Comparison of ENCODE assay signal across 16 cellular contexts in the genomic region with DNA sequence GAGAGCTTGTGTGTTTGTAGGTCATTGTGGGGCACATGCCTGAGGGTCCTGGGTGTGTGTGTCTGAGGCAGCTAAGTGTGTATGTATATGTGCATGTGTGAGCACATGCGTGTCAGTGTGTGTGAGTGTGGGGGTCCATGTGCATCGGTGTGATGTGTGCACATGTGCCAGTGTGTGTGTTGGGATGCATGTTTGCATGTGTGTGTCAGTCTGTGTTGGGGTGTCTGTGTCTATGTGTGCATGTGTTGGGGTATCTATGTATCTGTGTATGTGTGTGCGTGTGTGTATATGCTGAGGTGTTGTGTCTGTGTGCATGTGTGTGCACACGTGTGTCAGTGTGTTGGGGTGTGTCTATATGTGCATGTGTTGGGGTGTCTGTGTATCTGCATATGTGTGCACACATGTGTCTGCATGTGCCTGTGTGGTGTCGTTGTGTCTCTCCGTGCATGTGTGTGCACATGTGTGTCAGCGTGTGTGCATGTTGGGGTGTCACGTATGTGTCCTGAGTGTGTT. TPM values are rescaled to one million over a fixed set of nuclear protein-coding genes. Genes with fewer than 3 reads are reported as not detected.
DNase-seq lines count a peak whose midpoint lies in the region; ATAC-seq, FAIRE-seq and TF ChIP-seq lines count a peak whose summit lies in the region.
"Had no signal": no experiment of that assay in that cellular context is flagged by ENCODE, and none has a peak within 500 bp of the region (broad histone marks: within the 10 kb centered on the region; RNA-seq: fewer than 3 reads in every experiment).

No MANE protein-coding gene starts in this region.

- H2AFZ ChIP-seq in Karpas-422 (ENCODE audit: low read length) = no peak overlapping the region
- no peak overlapping the region for H2AFZ ChIP-seq in H1 (ENCODE audit: low read length)
- H2AFZ ChIP-seq in neural progenitor cell (replicated peaks) = no peak overlapping the region
- no peak overlapping the region for H2AFZ ChIP-seq in mesenchymal stem cell (ENCODE audit: low read depth, low read length)

- H3F3A ChIP-seq in neural progenitor cell (ENCODE audit: low read depth) = peaks cover 17% of the 10 kb centered on the region

- no peaks in the 10 kb centered on the region for H3K9me3 ChIP-seq in CD4-positive, alpha-beta memory T cell (ENCODE audit: control insufficient read depth in 1 of 2, low read length in 2 of 2)
- H3K9me3 ChIP-seq in Karpas-422 (ENCODE audit: low read length) (no peaks in the 10 kb centered on the region), H1 (ENCODE audit: insufficient read depth in 2 of 2, low read depth in 1 of 2, low read length in 1 of 2) (peaks cover 0 to 3% of the 10 kb centered on the region in 2 experiments; a peak in 1 of 4 replicates), neural progenitor cell (ENCODE audit: low read depth) (no peaks in the 10 kb centered on the region), mesenchymal stem cell (ENCODE audit: control insufficient read depth, low read length) (no peaks in the 10 kb centered on the region)
- H3K9me3 ChIP-seq: BE2C had no signal

- H3K4me3 ChIP-seq in CD4-positive, alpha-beta memory T cell (ENCODE audit: low read length in 2 of 2) = no peak overlapping the region
- H3K4me3 ChIP-seq in Karpas-422 (ENCODE audit: low read length) = no peak overlapping the region
- no peak overlapping the region for H3K4me3 ChIP-seq in H1 (ENCODE audit: extremely low read depth in 1 of 4, insufficient read depth in 2 of 4, low read depth in 3 of 4, low read length in 4 of 4)
- H3K4me3 ChIP-seq in neural progenitor cell = no peak overlapping the region
- no peak overlapping the region for H3K4me3 ChIP-seq in mesenchymal stem cell (ENCODE audit: insufficient read depth in 1 of 2, low read depth in 1 of 2, low read length in 2 of 2)

- H3K79me2 ChIP-seq in Karpas-422 (ENCODE audit: low read length) = no peaks in the 10 kb centered on the region
- no peaks in the 10 kb centered on the region for H3K79me2 ChIP-seq in H1 (ENCODE audit: control insufficient read depth in 1 of 2, insufficient read depth in 2 of 2, low read length in 2 of 2)
- H3K79me2 ChIP-seq in neural progenitor cell (ENCODE audit: low read depth) = no peaks in the 10 kb centered on the region

- no peak overlapping the region for H4K5ac ChIP-seq in H1 (ENCODE audit: insufficient read length, low read depth, low read length)

- H3K27ac ChIP-seq in CD4-positive, alpha-beta memory T cell (ENCODE audit: low read depth, low read length) = no peak overlapping the region
- H3K27ac ChIP-seq in Karpas-422 (ENCODE audit: low read length) (peak overlapping the region; percentile 92; the same call in 1 of the 2 replicates), H1 (ENCODE audit: low read depth, low read length) (no peak overlapping the region; the same call in 1 of the 2 replicates), neural progenitor cell (no peak overlapping the region), mesenchymal stem cell (ENCODE audit: low read length, poor library complexity, severe bottlenecking) (no peak overlapping the region)

- H3K9me3 Mint-ChIP-seq in CD4-positive, alpha-beta memory T cell = no peaks in the 10 kb centered on the region
- no peaks in the 10 kb centered on the region for H3K9me3 Mint-ChIP-seq in neural progenitor cell

- H3K4me1 ChIP-seq in CD4-positive, alpha-beta memory T cell (ENCODE audit: insufficient read depth, low read length) = peaks cover 5% of the 10 kb centered on the region
- H3K4me1 ChIP-seq in Karpas-422 (ENCODE audit: low read length) (peaks cover 45% of the 10 kb centered on the region), H1 (replicated peaks in 1 of 4; ENCODE audit: control insufficient read depth in 3 of 4, insufficient read depth in 4 of 4, low read length in 3 of 4) (peaks cover 0 to 11% (median 1%) of the 10 kb centered on the region in 4 experiments; a peak in 4 of 7 replicates), neural progenitor cell (peaks cover 10% of the 10 kb centered on the region), mesenchymal stem cell (ENCODE audit: control insufficient read depth, insufficient read depth, low read depth, low read length) (peaks cover 11% of the 10 kb centered on the region)
- H3K4me1 ChIP-seq: BE2C had no signal

- H3K4ac ChIP-seq in H1 (replicated peaks; ENCODE audit: insufficient read length, low read depth, low read length) (peak overlapping the region; percentile 12), mesenchymal stem cell (ENCODE audit: low read depth in 1 of 2, low read length in 2 of 2) (no peak overlapping the region)

- H3K18ac ChIP-seq in H1 (ENCODE audit: extremely low read depth, low read length) (peak overlapping the region; percentile 24; the same call in 1 of the 2 replicates), mesenchymal stem cell (ENCODE audit: low read depth in 1 of 2, low read length in 2 of 2) (no peak overlapping the region)

- H2BK15ac ChIP-seq in H1 (ENCODE audit: low read length) = peak overlapping the region; percentile 66; the same call in 1 of the 2 replicates
- H2BK15ac ChIP-seq in mesenchymal stem cell (ENCODE audit: low read depth, poor library complexity, severe bottlenecking) = no peak overlapping the region

- H3K27me3 Mint-ChIP-seq in CD4-positive, alpha-beta memory T cell = no peaks in the 10 kb centered on the region
- peaks cover 9% of the 10 kb centered on the region for H3K27me3 Mint-ChIP-seq in neural progenitor cell (ENCODE audit: insufficient read depth, low read depth)

- H4K8ac ChIP-seq in H1 (ENCODE audit: extremely low read depth, insufficient read depth, low read length) (no peak overlapping the region; the same call in 1 of the 2 replicates), mesenchymal stem cell (ENCODE audit: low read length) (no peak overlapping the region)

- intact Hi-C loops in CD4-positive, alpha-beta memory T cell (cut with micrococcal nuclease) = no loop called here

- TF ChIP-seq RAD21 in H1 (IDR thresholded peaks at IDR 0.05 in 1 of 2, conservative IDR thresholded peaks at IDR 0.05 in 1 of 2; ENCODE audit: low read depth in 2 of 2, low read length in 2 of 2) = no peak

- no peak for DNase-seq in CD4-positive, alpha-beta memory T cell
- DNase-seq in Karpas-422 = no peak
- no peak for DNase-seq in H1 (ENCODE audit: low read depth in 1 of 2, low spot score in 2 of 2)
- DNase-seq in neural progenitor cell (ENCODE audit: low spot score) = no peak
- DNase-seq in mesenchymal stem cell = no peak
- DNase-seq: BE2C, DMS 273 treated with DMSO at 0.1 percent for 48 hours, H7, NCI-H1048, NCI-H1694, NCI-H446 treated with DMSO at 0.1 percent for 48 hours, NCI-H774, SHP77 treated with DMSO at 0.1 percent for 48 hours had no signal

- H3K36me3 ChIP-seq in CD4-positive, alpha-beta memory T cell (ENCODE audit: insufficient read depth, low read length) = no peaks in the 10 kb centered on the region
- H3K36me3 ChIP-seq in Karpas-422 (ENCODE audit: insufficient read depth, low read length) (no peaks in the 10 kb centered on the region), H1 (ENCODE audit: control insufficient read depth in 2 of 4, insufficient read depth in 4 of 4, low read length in 3 of 4) (no peaks in the 10 kb centered on the region; a peak in 1 of 8 replicates), neural progenitor cell (no peaks in the 10 kb centered on the region), mesenchymal stem cell (ENCODE audit: control insufficient read depth in 1 of 2, insufficient read depth in 2 of 2, low read depth in 1 of 2, low read length in 2 of 2) (peaks cover 11 to 12% of the 10 kb centered on the region in 2 experiments)

- ATAC-seq in HG03135 (IDR thresholded peaks at IDR 0.05; ENCODE audit: unreplicated experiment) (no peak), GM18909 (IDR thresholded peaks at IDR 0.05; ENCODE audit: poor library complexity, unreplicated experiment) (no peak), GM19397 (IDR thresholded peaks at IDR 0.05; ENCODE audit: unreplicated experiment) (no peak)

- peaks cover 11% of the 10 kb centered on the region; the same call in 1 of the 2 replicates for H3K23me2 ChIP-seq in H1 (ENCODE audit: low read depth, low read length)

- peak overlapping the region; percentile 81; the same call in 1 of the 2 replicates for H2BK5ac ChIP-seq in H1 (ENCODE audit: low read depth, low read length)
- H2BK5ac ChIP-seq in mesenchymal stem cell (ENCODE audit: low read depth, low read length, poor library complexity, severe bottlenecking) = no peak overlapping the region

- H3K23ac ChIP-seq in H1 (ENCODE audit: insufficient read length) = no peak overlapping the region
- H3K23ac ChIP-seq in mesenchymal stem cell (ENCODE audit: low read length in 2 of 2) = no peak overlapping the region

- POLR2A ChIA-PET in CD4-positive, alpha-beta memory T cell (lab: Charles Lee; ENCODE audit: partially characterized antibody) = no interaction called here
- POLR2A ChIA-PET in H1 (lab: Charles Lee; ENCODE audit: partially characterized antibody) = interaction anchor here (0.9 to 1.7 kb wide), 4 partner anchors 10 to 18 kb away, joined by 3 to 5 read pairs (median 4); no protein-coding TSS in a partner anchor

- H2BK20ac ChIP-seq in H1 (ENCODE audit: low read length) = peak overlapping the region; percentile 62

- no peak for TF ChIP-seq EP300 in H1 (IDR thresholded peaks at IDR 0.05; ENCODE audit: borderline replicate concordance in 1 of 2, low read depth in 2 of 2, low read length in 2 of 2)

- no peak for FAIRE-seq in H1 (lab: Jason Lieb, UNC)

- TF ChIP-seq CTCF in H1 (IDR thresholded peaks at IDR 0.05; ENCODE audit: control extremely low read depth in 1 of 3, insufficient read depth in 1 of 3, low read depth in 1 of 3, low read length in 3 of 3) = no peak
- no peak for TF ChIP-seq CTCF in neural progenitor cell (IDR thresholded peaks at IDR 0.05)

- H4K20me1 ChIP-seq in Karpas-422 (ENCODE audit: insufficient read depth, low read depth, low read length) (no peaks in the 10 kb centered on the region), H1 (replicated peaks in 1 of 2; ENCODE audit: control insufficient read depth in 1 of 2, insufficient read depth in 2 of 2, low read length in 2 of 2) (peaks cover 0 to 13% of the 10 kb centered on the region in 2 experiments), neural progenitor cell (ENCODE audit: low read depth) (no peaks in the 10 kb centered on the region)

- TF ChIP-seq POLR2A in H1 (IDR thresholded peaks at IDR 0.05; ENCODE audit: control extremely low read depth in 1 of 2, low read depth in 2 of 2, low read length in 2 of 2) = no peak

- peaks cover 8 to 10% (median 9%) of the 10 kb centered on the region in 4 donors for H3K4me1 Mint-ChIP-seq in CD4-positive, alpha-beta memory T cell
- peaks cover 7% of the 10 kb centered on the region for H3K4me1 Mint-ChIP-seq in neural progenitor cell

- no peaks in the 10 kb centered on the region for H3K9me2 ChIP-seq in Karpas-422 (replicated peaks; ENCODE audit: insufficient read depth, low read length)

- H3K56ac ChIP-seq in H1 (replicated peaks; ENCODE audit: insufficient read length, low read depth, low read length) = no peak overlapping the region

- H3K4me3 Mint-ChIP-seq in CD4-positive, alpha-beta memory T cell = peak overlapping the region in 1 of 8 donors; percentile 21
- H3K4me3 Mint-ChIP-seq in neural progenitor cell = peak overlapping the region; percentile 1

- H3K9ac ChIP-seq in Karpas-422 (ENCODE audit: low read length) = no peak overlapping the region
- H3K9ac ChIP-seq in H1 (replicated peaks in 1 of 4; ENCODE audit: extremely low read depth in 1 of 4, low read depth in 3 of 4, low read length in 3 of 4) = no peak overlapping the region
- H3K9ac ChIP-seq in neural progenitor cell = no peak overlapping the region
- H3K9ac ChIP-seq in mesenchymal stem cell (ENCODE audit: low read length) = no peak overlapping the region

- no peaks in the 10 kb centered on the region for H3K36me3 Mint-ChIP-seq in CD4-positive, alpha-beta memory T cell
- H3K36me3 Mint-ChIP-seq in neural progenitor cell = no peaks in the 10 kb centered on the region

- CTCF ChIA-PET in CD4-positive, alpha-beta memory T cell (lab: Charles Lee; ENCODE audit: partially characterized antibody) = no interaction called here
- CTCF ChIA-PET in H1 (lab: Charles Lee; ENCODE audit: partially characterized antibody) = interaction anchor here (0.6 to 1.4 kb wide), 2 partner anchors 70 to 79 kb away, joined by 3 to 5 read pairs; no protein-coding TSS in a partner anchor

- H3K4me2 ChIP-seq in Karpas-422 (ENCODE audit: low read depth, low read length, poor library complexity, severe bottlenecking) = no peak overlapping the region
- no peak overlapping the region for H3K4me2 ChIP-seq in H1 (ENCODE audit: insufficient read depth in 1 of 2, low read depth in 2 of 2, low read length in 2 of 2)
- H3K4me2 ChIP-seq in neural progenitor cell = no peak overlapping the region
- H3K4me2 ChIP-seq in mesenchymal stem cell (ENCODE audit: low read length, poor library complexity, severe bottlenecking) = no peak overlapping the region

- peak overlapping the region; percentile 39 for H2BK120ac ChIP-seq in H1 (replicated peaks; ENCODE audit: low read depth, low read length)
- no peak overlapping the region for H2BK120ac ChIP-seq in mesenchymal stem cell (ENCODE audit: low read depth, low read length)

- H3K14ac ChIP-seq in H1 (ENCODE audit: insufficient read length) (no peak overlapping the region), mesenchymal stem cell (ENCODE audit: low read length in 2 of 2) (peak overlapping the region in 1 of 2 experiments; percentile 63)

- H3K79me1 ChIP-seq in H1 (ENCODE audit: low read depth, low read length) = 0 out of 2 replicates have a peak, but pooled peaks cover 5% of the 10 kb centered on the region
- H3K79me1 ChIP-seq in mesenchymal stem cell (replicated peaks; ENCODE audit: low read length, poor library complexity, severe bottlenecking) = no peaks in the 10 kb centered on the region

- H2AK5ac ChIP-seq in H1 (ENCODE audit: low read depth, low read length) (peak overlapping the region; percentile 68; the same call in 1 of the 2 replicates), mesenchymal stem cell (ENCODE audit: low read length, severe bottlenecking) (no peak overlapping the region)

- H3K27me3 ChIP-seq in CD4-positive, alpha-beta memory T cell (ENCODE audit: insufficient read depth, low read length) = no peaks in the 10 kb centered on the region
- H3K27me3 ChIP-seq in Karpas-422 (ENCODE audit: low read length) (no peaks in the 10 kb centered on the region), H1 (replicated peaks in 1 of 4; ENCODE audit: control insufficient read depth in 3 of 4, extremely low read depth in 1 of 4, insufficient read depth in 3 of 4, low read length in 3 of 4) (no peaks in the 10 kb centered on the region), neural progenitor cell (no peaks in the 10 kb centered on the region), mesenchymal stem cell (ENCODE audit: control insufficient read depth in 1 of 2, insufficient read depth in 1 of 2, low read length in 2 of 2) (no peaks in the 10 kb centered on the region)
- H3K27me3 ChIP-seq: BE2C had no signal

- peak overlapping the region in 6 of 7 donors; percentile 5 to 65 (median 17) for H3K27ac Mint-ChIP-seq in CD4-positive, alpha-beta memory T cell
- H3K27ac Mint-ChIP-seq in neural progenitor cell = peak overlapping the region; percentile 17

- 90% methylated on average over 8 of the region's 8 CpGs; no CpG with 5 or more reads in 1 of the 2 experiments for WGBS in H1 (ENCODE audit: extremely low coverage in 1 of 2, insufficient coverage in 1 of 2, insufficient read length in 1 of 2, insufficient replicate concordance in 2 of 2, low coverage in 1 of 2, low lambda C conversion rate in 2 of 2, missing lambda C conversion rate in 1 of 2), 2 experiments
- 98% methylated on average over 8 of the region's 8 CpGs for WGBS in mesenchymal stem cell

- H2BK12ac ChIP-seq in H1 (ENCODE audit: low read depth, low read length) (peak overlapping the region; percentile 6; the same call in 1 of the 2 replicates), mesenchymal stem cell (ENCODE audit: low read length in 2 of 2) (no peak overlapping the region)

- H4K91ac ChIP-seq in H1 (replicated peaks; ENCODE audit: insufficient read length, low read length) (peak overlapping the region; percentile 90), mesenchymal stem cell (ENCODE audit: low read length) (no peak overlapping the region)

RNA-seq across cellular contexts. Expression of gene PWWP2B, which starts 33.3 kb away (rescaled TPM):
- 1 to 10 TPM; 9.4 to 9.9 TPM for total RNA-seq in CD4-positive, alpha-beta memory T cell
- 1 to 10 TPM in 1 of 2 donors, under 1 TPM in 1; 0.92 to 3.2 TPM for polyA plus RNA-seq in CD4-positive, alpha-beta memory T cell
- 1.4 and 3.7 TPM in 2 replicates for total RNA-seq in Karpas-422 (2014; rRNA removed; shearing (Covaris generic); ENCODE audit: low replicate concordance)
- total RNA-seq in H1 (2021; fragmentation: NEBNext Ultra II Directional; extraction: Animal tissue kit (Norgen Biotek cat#: 25700)) = 10.8 and 11.0 TPM in 2 replicates
- 5.3 and 9.4 TPM in 2 replicates for polyA plus RNA-seq in H1 (2011; rRNA removed)
- 7.2 TPM for polyA plus RNA-seq in H1 (2011; cell fraction: cytosol; rRNA removed)
- polyA plus RNA-seq in H1 (2011; cell fraction: nucleus; rRNA removed) = 17.0 TPM
- polyA plus RNA-seq in H1 (2012, experiment 1 of 2) = 4.8 to 8.4 TPM (median 8.0 TPM) in 4 replicates
- 6.0 TPM for polyA plus RNA-seq in H1 (2012, experiment 2 of 2)
- polyA plus RNA-seq in H1 (2013, experiment 1 of 2) = 6.0 TPM
- 5.5 TPM for polyA plus RNA-seq in H1 (2013, experiment 2 of 2)
- 1.2 and 1.4 TPM in 2 replicates for polyA minus RNA-seq in H1 (2011; rRNA and poly(A)+ RNA removed)
- 5.2 TPM for polyA minus RNA-seq in H1 (2011; cell fraction: cytosol; rRNA and poly(A)+ RNA removed)
- 7.0 TPM for polyA minus RNA-seq in H1 (2011; cell fraction: nucleus; rRNA and poly(A)+ RNA removed)
- total RNA-seq in neural progenitor cell (ENCODE audit: low replicate concordance) = 0.34 and 1.5 TPM in 2 replicates
- 9.8 TPM for polyA plus RNA-seq in mesenchymal stem cell (2013, experiment 1 of 2)
- polyA plus RNA-seq in mesenchymal stem cell (2013, experiment 2 of 2) = 9.5 TPM
